In genomic region chr3:142577701-142578308, GRCh38 we compare ENCODE assay signal across 8 cellular contexts.
A peak's percentile ranks its signal among the peaks of the same experiment; 100 is the strongest.
DNase-seq lines count a peak whose midpoint lies in the region; ATAC-seq and TF ChIP-seq lines count a peak whose summit lies in the region.

No MANE protein-coding gene starts in this region.

- H3K4me1 Mint-ChIP-seq in nephron progenitor cell, result peaks cover 37% of the 10 kb centered on the region

- peak overlapping the region; percentile 87 for H3K4me2 ChIP-seq in DND-41 (ENCODE audit: insufficient read depth, low read length)

- H2AFZ ChIP-seq in DND-41 (ENCODE audit: low read depth, low read length), result peak overlapping the region; percentile 90

- no peaks in the 10 kb centered on the region for H3K27me3 ChIP-seq in DND-41 (ENCODE audit: insufficient read depth, low read length, poor library complexity)
- no peaks in the 10 kb centered on the region for H3K27me3 ChIP-seq in duodenal mucosa (ENCODE audit: control insufficient read depth in 1 of 2, insufficient read depth in 2 of 2, low read length in 2 of 2)

- no peaks in the 10 kb centered on the region for H3K9me3 ChIP-seq in DND-41 (ENCODE audit: insufficient read depth, low read length, severe bottlenecking)
- no peaks in the 10 kb centered on the region for H3K9me3 ChIP-seq in duodenal mucosa (ENCODE audit: control insufficient read depth in 1 of 2, low read length in 2 of 2)

- peak overlapping the region; percentile 98 for H3K4me3 Mint-ChIP-seq in nephron progenitor cell

- H3K9ac ChIP-seq in DND-41 (ENCODE audit: low read depth, low read length) (peak overlapping the region; percentile 76), duodenal mucosa (ENCODE audit: low read depth in 1 of 2, low read length in 2 of 2) (peak overlapping the region; percentile 91)

- H3K27ac Mint-ChIP-seq in nephron progenitor cell, result peak overlapping the region; percentile 98

- H3K36me3 Mint-ChIP-seq in nephron progenitor cell (ENCODE audit: low read depth), result peaks cover 6% of the 10 kb centered on the region

- H3K4me3 ChIP-seq in DND-41 (ENCODE audit: low read depth in 1 of 2, low read length in 2 of 2), result peak overlapping the region; percentile 81 to 93
- H3K4me3 ChIP-seq in duodenal mucosa (ENCODE audit: low read depth in 1 of 2, low read length in 2 of 2), result peak overlapping the region; percentile 99

- ATAC-seq in DND-41 (ENCODE audit: insufficient read depth, low read depth) (no peak), GM21367 (IDR thresholded peaks at IDR 0.05; ENCODE audit: unreplicated experiment) (no peak), GM19395 (IDR thresholded peaks at IDR 0.05; ENCODE audit: unreplicated experiment) (no peak), GM19455 (IDR thresholded peaks at IDR 0.05; ENCODE audit: unreplicated experiment) (no peak)

- no peak for DNase-seq in DND-41
- peak; percentile 51 for DNase-seq in NCI-H146 (lab: John Stamatoyannopoulos, UW)
- DNase-seq in nephron progenitor cell, result no peak
- DNase-seq in germinal center (ENCODE audit: low spot score), result no peak

- H3K79me2 ChIP-seq in DND-41 (ENCODE audit: insufficient read depth, low read length), result peaks cover 59% of the 10 kb centered on the region

- H3K4me1 ChIP-seq in DND-41 (ENCODE audit: insufficient read depth, low read length) (peaks cover 43% of the 10 kb centered on the region), duodenal mucosa (ENCODE audit: control insufficient read depth in 1 of 2, insufficient read depth in 2 of 2, low read length in 2 of 2) (peaks cover 28 to 31% of the 10 kb centered on the region in 2 donors)

- H3K27me3 Mint-ChIP-seq in nephron progenitor cell (ENCODE audit: low read depth, poor library complexity), result peaks cover 10% of the 10 kb centered on the region

- H4K20me1 ChIP-seq in DND-41 (ENCODE audit: insufficient read depth, low read length), result peaks cover 1% of the 10 kb centered on the region; the same call in 1 of the 2 replicates

- H3K36me3 ChIP-seq in DND-41 (ENCODE audit: insufficient read depth, low read length) (peaks cover 7% of the 10 kb centered on the region), duodenal mucosa (ENCODE audit: control insufficient read depth in 1 of 2, insufficient read depth in 2 of 2, low read length in 2 of 2) (no peaks in the 10 kb centered on the region)

- no peak for TF ChIP-seq CTCF in DND-41 (IDR thresholded peaks at IDR 0.05; ENCODE audit: borderline replicate concordance, extremely low read depth, low read length, poor library complexity, severe bottlenecking)
- TF ChIP-seq CTCF in nephron progenitor cell (IDR thresholded peaks at IDR 0.05), result no peak

- peak overlapping the region; percentile 89 for H3K27ac ChIP-seq in DND-41 (ENCODE audit: low read length)
- H3K27ac ChIP-seq in duodenal mucosa (ENCODE audit: low read depth, low read length), result peak overlapping the region; percentile 80

- no peaks in the 10 kb centered on the region for H3K9me3 Mint-ChIP-seq in nephron progenitor cell
